ENCODE assay signal across 24 cellular contexts in the genomic region with DNA sequence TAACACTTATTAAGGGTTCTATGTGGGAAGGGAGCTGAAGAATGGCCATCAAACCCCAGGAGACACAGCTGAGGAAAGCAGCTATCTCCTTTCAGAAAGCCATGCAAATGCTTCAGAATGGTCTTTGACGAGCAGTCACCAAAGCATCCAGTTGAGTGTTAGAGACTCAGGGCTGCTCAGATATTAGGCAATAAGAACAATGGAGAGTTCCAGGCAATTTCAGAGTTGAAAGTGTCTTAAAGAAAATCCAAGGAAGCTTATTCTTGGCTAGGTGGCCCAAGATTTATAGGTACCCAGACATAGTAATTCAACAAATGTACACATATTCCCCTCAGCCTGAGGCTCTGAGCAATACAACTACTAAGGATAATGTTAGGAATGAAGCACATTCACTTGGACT.
DNase-seq lines count a peak whose midpoint lies in the region; ATAC-seq and TF ChIP-seq lines count a peak whose summit lies in the region.
"Had no signal": no experiment of that assay in that cellular context is flagged by ENCODE, and none has a peak within 500 bp of the region (broad histone marks: within the 10 kb centered on the region; RNA-seq: fewer than 3 reads in every experiment).

No MANE protein-coding gene starts in this region.

- peaks cover 13% of the 10 kb centered on the region for H3K4me1 ChIP-seq in HEK293 (ENCODE audit: control insufficient read depth, insufficient read depth, low read length)
- no peaks in the 10 kb centered on the region for H3K4me1 ChIP-seq in uterus
- H3K4me1 ChIP-seq: BLaER1 had no signal

- H3K9me3 ChIP-seq in HEK293 (ENCODE audit: control insufficient read depth, insufficient read depth, low read depth, low read length) (no peaks in the 10 kb centered on the region), uterus (no peaks in the 10 kb centered on the region)
- H3K9me3 ChIP-seq: BE2C had no signal

- intact Hi-C loops in uterus (cut with DNase I; ENCODE audit: low total_unique reads): no loop called here
- intact Hi-C loops in natural killer cell (cut with micrococcal nuclease): no loop called here

- H3K27me3 ChIP-seq in uterus: no peaks in the 10 kb centered on the region
- H3K27me3 ChIP-seq: BE2C, BLaER1 had no signal

- no peak for ATAC-seq in stimulated activated naive CD8-positive, alpha-beta T cell treated with anti-CD3 and anti-CD28 coated beads, Interleukin-15, amount 100 ng/mL, for 72 hours
- no peak for ATAC-seq in natural killer cell
- ATAC-seq: GM12878 had no signal

- TF ChIP-seq CTCF in HEK293 (tag by site-specific recombination; IDR thresholded peaks at IDR 0.05) (no peak), nephron progenitor cell (IDR thresholded peaks at IDR 0.05) (no peak), uterus (IDR thresholded peaks at IDR 0.05) (no peak), natural killer cell (IDR thresholded peaks at IDR 0.05) (no peak)

- H3K27ac Mint-ChIP-seq in nephron progenitor cell (peak overlapping the region; percentile 44), natural killer cell (no peak overlapping the region)
- no peak overlapping the region for H3K27ac Mint-ChIP-seq in stimulated activated naive CD8-positive, alpha-beta T cell treated with anti-CD3 and anti-CD28 coated beads, Interleukin-15, amount 100 ng/mL, for 72 hours
- H3K27ac Mint-ChIP-seq: CD14-positive monocyte; CD4-positive, alpha-beta memory T cell; CD4-positive, CD25-positive, alpha-beta regulatory T cell; CD8-positive, alpha-beta memory T cell had no signal

- H3K36me3 Mint-ChIP-seq in nephron progenitor cell (ENCODE audit: low read depth): peaks cover 5% of the 10 kb centered on the region
- H3K36me3 Mint-ChIP-seq in natural killer cell: no peaks in the 10 kb centered on the region
- H3K36me3 Mint-ChIP-seq: CD14-positive monocyte; CD4-positive, alpha-beta memory T cell; CD4-positive, CD25-positive, alpha-beta regulatory T cell; CD8-positive, alpha-beta memory T cell had no signal

- DNase-seq in left kidney (ENCODE audit: low read depth, low spot score) (peak; percentile 13), nephron progenitor cell (no peak), uterus (no peak), Kasumi-1 (lab: John Stamatoyannopoulos, UW) (no peak), natural killer cell (no peak)
- DNase-seq in stimulated activated naive CD8-positive, alpha-beta T cell treated with anti-CD3 and anti-CD28 coated beads, Interleukin-15, amount 100 ng/mL, for 72 hours: no peak
- DNase-seq: 8988T; ACHN; BE2C; C1 segment of cervical spinal cord; CD4-positive, alpha-beta memory T cell; CD4-positive, CD25-positive, alpha-beta regulatory T cell; CD8-positive, alpha-beta memory T cell; COR-L47; DMS 273 treated with DMSO at 0.1 percent for 48 hours; DMS53; DMS79; DND-41; EL; GDM1 had no signal

- H3K4me3 ChIP-seq in HEK293 (ENCODE audit: low read depth, low read length) (no peak overlapping the region), uterus (no peak overlapping the region)
- H3K4me3 ChIP-seq: BLaER1, GM12878 had no signal

- H3K4me1 Mint-ChIP-seq in nephron progenitor cell (peaks cover 35% of the 10 kb centered on the region), natural killer cell (no peaks in the 10 kb centered on the region)
- no peaks in the 10 kb centered on the region for H3K4me1 Mint-ChIP-seq in stimulated activated naive CD8-positive, alpha-beta T cell treated with anti-CD3 and anti-CD28 coated beads, Interleukin-15, amount 100 ng/mL, for 72 hours
- H3K4me1 Mint-ChIP-seq: CD14-positive monocyte; CD4-positive, alpha-beta memory T cell; CD4-positive, CD25-positive, alpha-beta regulatory T cell; CD8-positive, alpha-beta memory T cell had no signal

- POLR2A ChIA-PET in HEK293 (lab: Yijun Ruan, JAX): no interaction called here

- no peak for TF ChIP-seq POLR2A in uterus (IDR thresholded peaks at IDR 0.05)

- no peak overlapping the region for H3K4me3 Mint-ChIP-seq in nephron progenitor cell
- H3K4me3 Mint-ChIP-seq in stimulated activated naive CD8-positive, alpha-beta T cell treated with anti-CD3 and anti-CD28 coated beads, Interleukin-15, amount 100 ng/mL, for 72 hours: no peak overlapping the region
- no peak overlapping the region for H3K4me3 Mint-ChIP-seq in natural killer cell
- H3K4me3 Mint-ChIP-seq: CD14-positive monocyte; CD4-positive, alpha-beta memory T cell; CD4-positive, CD25-positive, alpha-beta regulatory T cell; CD8-positive, alpha-beta memory T cell had no signal

- no peaks in the 10 kb centered on the region for H3K36me3 ChIP-seq in HEK293 (ENCODE audit: control insufficient read depth in 2 of 2, insufficient read depth in 1 of 2, low read length in 2 of 2)
- H3K36me3 ChIP-seq in uterus: no peaks in the 10 kb centered on the region
- H3K36me3 ChIP-seq: BE2C, BLaER1 had no signal

- H3K27ac ChIP-seq in HEK293 (ENCODE audit: extremely low read depth, low read depth, low read length): no peak overlapping the region
- H3K27ac ChIP-seq in uterus: peak overlapping the region; percentile 36 to 48
- H3K27ac ChIP-seq: BLaER1 had no signal

- H3K9me3 Mint-ChIP-seq in nephron progenitor cell: peaks cover 25% of the 10 kb centered on the region
- H3K9me3 Mint-ChIP-seq in stimulated activated naive CD8-positive, alpha-beta T cell treated with anti-CD3 and anti-CD28 coated beads, Interleukin-15, amount 100 ng/mL, for 72 hours: no peaks in the 10 kb centered on the region
- H3K9me3 Mint-ChIP-seq in natural killer cell: no peaks in the 10 kb centered on the region

- CTCF ChIA-PET in HEK293 (lab: Yijun Ruan, JAX): no interaction called here

- H3K27me3 Mint-ChIP-seq in nephron progenitor cell (ENCODE audit: low read depth, poor library complexity) (peaks cover 3% of the 10 kb centered on the region), natural killer cell (ENCODE audit: low read depth in 2 of 2) (peaks cover 0 to 16% of the 10 kb centered on the region in 2 donors)
- peaks cover 16% of the 10 kb centered on the region for H3K27me3 Mint-ChIP-seq in stimulated activated naive CD8-positive, alpha-beta T cell treated with anti-CD3 and anti-CD28 coated beads, Interleukin-15, amount 100 ng/mL, for 72 hours

TF ChIP-seq in HEK293, 187 proteins besides CTCF, POLR2A, EP300 and RAD21:
- TF ChIP-seq ZNF610 (tag by site-specific recombination; IDR thresholded peaks at IDR 0.05; ENCODE audit: borderline replicate concordance) (peak; percentile 97), ZNF600 (tag by site-specific recombination; IDR thresholded peaks at IDR 0.05) (no peak)
